Comparison of ENCODE assay signal across 1 cellular context in the genomic region with DNA sequence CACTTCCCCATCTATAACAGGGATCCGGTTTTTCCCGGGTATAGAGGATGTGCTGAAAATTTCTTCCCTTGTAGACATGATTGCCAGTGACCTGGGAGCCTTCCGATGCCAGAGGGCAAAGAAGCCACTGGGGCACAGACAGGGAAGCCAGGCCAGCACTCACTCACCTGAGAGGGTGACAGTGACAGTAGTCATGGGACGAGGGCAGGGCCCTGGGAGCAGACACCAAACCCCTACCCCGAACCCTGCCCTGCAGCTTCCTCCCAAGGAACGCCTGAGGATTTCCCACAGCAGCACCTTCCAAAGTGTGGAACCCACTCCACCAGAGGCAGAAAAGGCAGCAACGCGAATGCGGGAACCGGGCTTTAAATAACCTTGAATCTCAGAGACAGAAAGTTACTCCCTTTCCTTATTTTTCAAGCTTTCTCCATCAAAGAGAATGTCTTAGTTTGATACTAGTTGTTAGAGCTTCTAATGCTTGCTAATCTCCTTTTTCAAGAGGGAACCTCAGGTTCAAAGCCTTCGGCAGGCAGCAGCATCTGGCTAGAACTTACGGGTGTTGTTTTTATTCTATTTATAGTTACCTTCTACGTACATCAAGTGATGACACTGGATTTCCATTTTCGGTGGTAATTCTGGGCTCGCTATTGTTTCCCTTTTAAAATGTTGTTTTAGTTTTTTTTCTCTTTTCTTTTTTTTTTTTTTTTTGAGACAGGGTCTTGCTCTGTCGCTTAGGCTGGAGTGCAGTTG.
A peak's percentile ranks its signal among the peaks of the same experiment; 100 is the strongest.
TF ChIP-seq lines count a peak whose summit lies in the region.

No MANE protein-coding gene starts in this region.

TF ChIP-seq in K562, 482 proteins besides CTCF, POLR2A, EP300 and RAD21:
- no peak for TF ChIP-seq TCF7 (IDR thresholded peaks at IDR 0.05; ENCODE audit: borderline replicate concordance)
- TF ChIP-seq, protein P1, sequence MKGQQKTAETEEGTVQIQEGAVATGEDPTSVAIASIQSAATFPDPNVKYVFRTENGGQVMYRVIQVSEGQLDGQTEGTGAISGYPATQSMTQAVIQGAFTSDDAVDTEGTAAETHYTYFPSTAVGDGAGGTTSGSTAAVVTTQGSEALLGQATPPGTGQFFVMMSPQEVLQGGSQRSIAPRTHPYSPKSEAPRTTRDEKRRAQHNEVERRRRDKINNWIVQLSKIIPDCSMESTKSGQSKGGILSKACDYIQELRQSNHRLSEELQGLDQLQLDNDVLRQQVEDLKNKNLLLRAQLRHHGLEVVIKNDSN (CRISPR knock-in tag; IDR thresholded peaks at IDR 0.05): 0 out of 2 replicates have a peak, but pooled peaks have one; percentile 23
- TF ChIP-seq C11orf30 (IDR thresholded peaks at IDR 0.05; ENCODE audit: low read depth): no peak
- TF ChIP-seq CREM (IDR thresholded peaks at IDR 0.05; ENCODE audit: low read depth): no peak
- peak; percentile 58 for TF ChIP-seq RBFOX2 (IDR thresholded peaks at IDR 0.05; ENCODE audit: low read depth, low read length)
- no peak for TF ChIP-seq ZBTB1 (CRISPR knock-in tag; IDR thresholded peaks at IDR 0.05; ENCODE audit: borderline replicate concordance, low read depth)
